In the genomic region with DNA sequence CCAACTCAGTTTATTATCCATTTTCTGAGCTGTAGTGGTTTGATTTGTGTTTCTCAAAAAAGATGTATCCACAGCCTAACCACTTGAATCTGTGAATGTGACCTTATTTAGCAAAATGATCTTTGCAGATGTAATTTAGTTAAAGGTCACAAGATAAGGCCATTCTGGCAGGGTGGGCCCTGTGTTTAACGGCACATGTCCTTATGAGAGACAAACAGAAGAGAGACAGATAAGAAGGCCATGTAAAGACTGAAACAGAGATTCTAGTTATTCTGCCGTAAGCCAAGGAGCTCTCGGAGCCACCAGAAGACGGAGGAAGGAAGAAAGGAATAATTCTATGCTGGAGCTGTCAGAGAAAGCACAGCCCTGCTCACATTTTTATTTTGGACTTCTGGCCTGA, we compare ENCODE assay signal across 15 cellular contexts.
DNase-seq lines count a peak whose midpoint lies in the region; ATAC-seq and TF ChIP-seq lines count a peak whose summit lies in the region.
"Had no signal": no experiment of that assay in that cellular context is flagged by ENCODE, and none has a peak within 500 bp of the region (broad histone marks: within the 10 kb centered on the region; RNA-seq: fewer than 3 reads in every experiment).

No MANE protein-coding gene starts in this region.

- no peak overlapping the region for H2AK9ac ChIP-seq in IMR-90 (replicated peaks; ENCODE audit: low read depth, low read length, poor library complexity)

- TF ChIP-seq POLR2A in IMR-90 (IDR thresholded peaks at IDR 0.05; ENCODE audit: low read depth, low read length): no peak
- no peak for TF ChIP-seq POLR2A in testis (IDR thresholded peaks at IDR 0.05)

- H2BK20ac ChIP-seq in IMR-90 (ENCODE audit: low read depth, low read length): no peak overlapping the region

- in situ Hi-C loops in IMR-90 (cut with MboI; ENCODE audit: low sequenced_read_pairs) (loop anchor here (5.0 kb wide), 2 partner anchors 449 to 664 kb away; no protein-coding TSS in a partner anchor), SK-MEL-5 (cut with HindIII; ENCODE audit: low pct_unique_long_range_greater_than_20kb, low sequenced_read_pairs) (no loop called here)

- H2AFZ ChIP-seq in IMR-90 (replicated peaks; ENCODE audit: low read length, poor library complexity): no peak overlapping the region

- H3K4me2 ChIP-seq in IMR-90 (ENCODE audit: low read depth, low read length): no peak overlapping the region
- H3K4me2 ChIP-seq: A549 had no signal

- BruUV-seq in IMR-90 (replicated peaks; lab: Mats Ljungman, UMichigan): no TSS peak

- no peaks in the 10 kb centered on the region for H4K20me1 ChIP-seq in IMR-90 (ENCODE audit: insufficient read depth, low read length)

- H3K27ac ChIP-seq in IMR-90 (ENCODE audit: insufficient read depth, low read length) (no peak overlapping the region), testis (peak overlapping the region; percentile 4 to 68)
- H3K27ac ChIP-seq: A549, C4-2B had no signal

- no peak for DNase-seq in IMR-90
- peak; percentile 16 for DNase-seq in SK-MEL-5 (ENCODE audit: low read depth, low spot score)
- no peak for DNase-seq in left ventricle myocardium superior
- DNase-seq in testis: peak; percentile 31
- DNase-seq in activated CD4-positive, alpha-beta T cell treated with anti-CD3 and anti-CD28 coated beads for 1 hour: no peak
- DNase-seq: BE2C; CD4-positive, alpha-beta memory T cell; DMS79; GOT3; H9 had no signal

- no peak overlapping the region for H2BK5ac ChIP-seq in IMR-90 (ENCODE audit: low read depth, low read length, poor library complexity, severe bottlenecking)

- no peak overlapping the region for H3K56ac ChIP-seq in IMR-90 (ENCODE audit: extremely low read depth, insufficient read depth, low read length)

- H4K8ac ChIP-seq in IMR-90 (ENCODE audit: low read depth in 2 of 2, low read length in 2 of 2): no peak overlapping the region

- no peak overlapping the region; the same call in 1 of the 2 replicates for H3K18ac ChIP-seq in IMR-90 (ENCODE audit: low read depth, low read length)

- POLR2A ChIA-PET in IMR-90 (lab: Charles Lee; ENCODE audit: unreplicated experiment): no interaction called here

- TF ChIP-seq CTCF in IMR-90 (conservative IDR thresholded peaks at IDR 0.05; ENCODE audit: low read depth, low read length) (no peak), testis (IDR thresholded peaks at IDR 0.05) (no peak)

- intact Hi-C loops in IMR-90 (cut with micrococcal nuclease): loop anchor here (10.0 kb wide), 1 partner anchor 171 kb away; no protein-coding TSS in a partner anchor
- intact Hi-C loops in left ventricle myocardium superior (cut with micrococcal nuclease): no loop called here
- intact Hi-C loops in testis (cut with DNase I; ENCODE audit: low total_unique reads): no loop called here

- 0 out of 2 replicates have a peak overlapping the region, but pooled peaks have one; percentile 47 for H3K4ac ChIP-seq in IMR-90 (ENCODE audit: low read depth, low read length)

- no peaks in the 10 kb centered on the region for H3K9me1 ChIP-seq in IMR-90 (ENCODE audit: insufficient read depth, low read length)

- H3K14ac ChIP-seq in IMR-90 (replicated peaks; ENCODE audit: low read depth, low read length): no peak overlapping the region

- dilution Hi-C loops in IMR-90 (cut with HindIII; ENCODE audit: low sequenced_read_pairs, unreplicated experiment): no loop called here

- H2BK15ac ChIP-seq in IMR-90 (ENCODE audit: low read depth, low read length): peak overlapping the region; percentile 82; the same call in 1 of the 3 replicates

- H3K27me3 ChIP-seq in IMR-90 (ENCODE audit: control insufficient read depth, insufficient read depth, low read length) (no peaks in the 10 kb centered on the region), testis (no peaks in the 10 kb centered on the region)
- H3K27me3 ChIP-seq: BE2C had no signal

- peak overlapping the region; percentile 73; the same call in 1 of the 2 replicates for H2AK5ac ChIP-seq in IMR-90 (ENCODE audit: low read depth, low read length)

- no peaks in the 10 kb centered on the region for H3K36me3 ChIP-seq in IMR-90 (ENCODE audit: control insufficient read depth, insufficient read depth, low read length)
- H3K36me3 ChIP-seq in testis (ENCODE audit: low read depth, missing control alignments): no peaks in the 10 kb centered on the region
- H3K36me3 ChIP-seq: BE2C had no signal

- ATAC-seq in IMR-90 (ENCODE audit: low read depth) (no peak), left ventricle myocardium superior (peak; percentile 48), HG03565 (IDR thresholded peaks at IDR 0.05; ENCODE audit: unreplicated experiment) (no peak), HG02763 (IDR thresholded peaks at IDR 0.05; ENCODE audit: unreplicated experiment) (no peak)
- ATAC-seq: A549, GM12878 had no signal

- no peak for TF ChIP-seq RAD21 in IMR-90 (IDR thresholded peaks at IDR 0.05; ENCODE audit: low read length)

- 33% methylated on average over 1 of the region's 4 CpGs; no CpG with 5 or more reads in 1 of the 2 experiments for WGBS in IMR-90 (ENCODE audit: extremely low coverage in 2 of 2, insufficient read length in 1 of 2), 2 experiments
- 38 to 40% methylated on average over 4 of the region's 4 CpGs for WGBS in testis, 2 donors

- H3K9ac ChIP-seq in IMR-90 (ENCODE audit: low read depth, low read length): no peak overlapping the region

- no peaks in the 10 kb centered on the region for H3K79me1 ChIP-seq in IMR-90 (ENCODE audit: low read depth in 1 of 2, low read length in 2 of 2)

- 0 out of 2 replicates have a peak overlapping the region, but pooled peaks have one; percentile 27 for H2BK120ac ChIP-seq in IMR-90 (ENCODE audit: low read depth, low read length)

- H3K4me1 ChIP-seq in IMR-90 (ENCODE audit: control insufficient read depth, insufficient read depth, low read length) (peaks cover 2% of the 10 kb centered on the region; the same call in 1 of the 2 replicates), testis (peaks cover 8% of the 10 kb centered on the region)
- H3K4me1 ChIP-seq: A549, BE2C had no signal

- no peak overlapping the region for H4K5ac ChIP-seq in IMR-90 (ENCODE audit: low read depth, low read length)

- no peaks in the 10 kb centered on the region for H3K9me3 ChIP-seq in IMR-90 (ENCODE audit: control insufficient read depth, insufficient read depth, low read length)
- H3K9me3 ChIP-seq in testis: no peaks in the 10 kb centered on the region
- H3K9me3 ChIP-seq: A549, BE2C had no signal

- H3K4me3 ChIP-seq in IMR-90 (ENCODE audit: insufficient read depth, low read depth, low read length) (no peak overlapping the region), testis (no peak overlapping the region)
- H3K4me3 ChIP-seq: A549, GM12878 had no signal

- CTCF ChIA-PET in IMR-90 (lab: Yijun Ruan, JAX): interaction anchor here (1.4 kb wide), 1 partner anchor 717 kb away, joined by 4 read pairs; no protein-coding TSS in a partner anchor

- H4K91ac ChIP-seq in IMR-90 (ENCODE audit: insufficient read depth, low read depth, low read length): no peak overlapping the region

- H3K23ac ChIP-seq in IMR-90 (ENCODE audit: low read depth, low read length): peak overlapping the region; percentile 66; the same call in 1 of the 2 replicates

TF ChIP-seq in IMR-90, 13 proteins besides CTCF, POLR2A, EP300 and RAD21:
- TF ChIP-seq, protein P1, sequence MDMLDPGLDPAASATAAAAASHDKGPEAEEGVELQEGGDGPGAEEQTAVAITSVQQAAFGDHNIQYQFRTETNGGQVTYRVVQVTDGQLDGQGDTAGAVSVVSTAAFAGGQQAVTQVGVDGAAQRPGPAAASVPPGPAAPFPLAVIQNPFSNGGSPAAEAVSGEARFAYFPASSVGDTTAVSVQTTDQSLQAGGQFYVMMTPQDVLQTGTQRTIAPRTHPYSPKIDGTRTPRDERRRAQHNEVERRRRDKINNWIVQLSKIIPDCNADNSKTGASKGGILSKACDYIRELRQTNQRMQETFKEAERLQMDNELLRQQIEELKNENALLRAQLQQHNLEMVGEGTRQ (IDR thresholded peaks at IDR 0.05; ENCODE audit: low read depth, low read length): no peak
- TF ChIP-seq RFX5 (IDR thresholded peaks at IDR 0.05; ENCODE audit: low read depth, low read length) (no peak), NFE2L2 (IDR thresholded peaks at IDR 0.05; ENCODE audit: low read depth, low read length) (no peak), BHLHE40 (IDR thresholded peaks at IDR 0.05; ENCODE audit: low read depth, low read length) (no peak), FOS (IDR thresholded peaks at IDR 0.05; ENCODE audit: low read depth, low read length) (no peak), RCOR1 (IDR thresholded peaks at IDR 0.05; ENCODE audit: insufficient replicate concordance, low read length) (no peak), CEBPB (IDR thresholded peaks at IDR 0.05; ENCODE audit: low read depth, low read length) (no peak), SMC3 (IDR thresholded peaks at IDR 0.05; ENCODE audit: low read depth, low read length) (no peak), CHD1 (IDR thresholded peaks at IDR 0.05; ENCODE audit: low read depth, low read length) (no peak), MAZ (IDR thresholded peaks at IDR 0.05; ENCODE audit: borderline replicate concordance, low read depth, low read length) (no peak), MXI1 (IDR thresholded peaks at IDR 0.05; ENCODE audit: borderline replicate concordance, low read depth, low read length) (no peak), MAFK (IDR thresholded peaks at IDR 0.05; ENCODE audit: low read depth, low read length) (no peak)
- TF ChIP-seq, protein P2, sequence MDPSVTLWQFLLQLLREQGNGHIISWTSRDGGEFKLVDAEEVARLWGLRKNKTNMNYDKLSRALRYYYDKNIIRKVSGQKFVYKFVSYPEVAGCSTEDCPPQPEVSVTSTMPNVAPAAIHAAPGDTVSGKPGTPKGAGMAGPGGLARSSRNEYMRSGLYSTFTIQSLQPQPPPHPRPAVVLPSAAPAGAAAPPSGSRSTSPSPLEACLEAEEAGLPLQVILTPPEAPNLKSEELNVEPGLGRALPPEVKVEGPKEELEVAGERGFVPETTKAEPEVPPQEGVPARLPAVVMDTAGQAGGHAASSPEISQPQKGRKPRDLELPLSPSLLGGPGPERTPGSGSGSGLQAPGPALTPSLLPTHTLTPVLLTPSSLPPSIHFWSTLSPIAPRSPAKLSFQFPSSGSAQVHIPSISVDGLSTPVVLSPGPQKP (IDR thresholded peaks at IDR 0.05; ENCODE audit: borderline replicate concordance, low read depth, low read length): no peak

Comparison
In these comparisons a context has a peak if more than half of its experiments do, and no peak if none do; other contexts are left out.
1. DNase-seq: peak in SK-MEL-5 (single experiment) and testis (single experiment); none in IMR-90 (single experiment), left ventricle myocardium superior (single experiment) and activated CD4-positive, alpha-beta T cell treated with anti-CD3 and anti-CD28 coated beads for 1 hour (single experiment).